In the genomic region with DNA sequence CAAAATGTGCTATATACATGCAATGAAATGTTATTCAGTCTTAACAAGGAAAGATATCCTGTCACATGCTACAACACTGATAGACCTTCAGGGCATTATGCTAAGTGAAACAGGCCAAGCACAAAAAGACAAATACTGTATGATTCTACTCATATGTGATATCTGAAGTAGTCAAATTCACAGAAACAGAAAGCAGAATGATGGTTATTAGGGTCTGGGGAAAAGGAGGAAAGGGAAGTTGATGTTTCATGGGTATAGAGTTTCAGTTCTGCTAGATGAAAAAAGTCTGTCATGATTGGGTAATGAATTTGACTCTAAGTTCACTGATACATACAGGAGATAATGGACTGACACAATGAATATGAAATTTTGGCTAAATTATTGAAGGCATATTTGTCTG, we compare ENCODE assay signal across 9 cellular contexts. TPM values are rescaled to one million over a fixed set of nuclear protein-coding genes. Genes with fewer than 3 reads are reported as not detected.
DNase-seq lines count a peak whose midpoint lies in the region; ATAC-seq, FAIRE-seq and TF ChIP-seq lines count a peak whose summit lies in the region.
"Had no signal": no experiment of that assay in that cellular context is flagged by ENCODE, and none has a peak within 500 bp of the region (broad histone marks: within the 10 kb centered on the region; RNA-seq: fewer than 3 reads in every experiment).

No MANE protein-coding gene starts in this region.

- H3K9ac ChIP-seq in KMS-11 = no peak overlapping the region
- no peak overlapping the region for H3K9ac ChIP-seq in keratinocyte (ENCODE audit: control insufficient read depth, extremely low read depth, insufficient read depth, low read length)

- H3K9me1 ChIP-seq in keratinocyte (ENCODE audit: control insufficient read depth, extremely low read depth, insufficient read depth, low read length) = no peaks in the 10 kb centered on the region

- dilution Hi-C loops in keratinocyte (cut with MboI; ENCODE audit: extremely low pct_ligation_motif_present, low sequenced_read_pairs) = no loop called here

- peak; percentile 93 for ATAC-seq in GM18861 (IDR thresholded peaks at IDR 0.05; ENCODE audit: unreplicated experiment)
- peak; percentile 94 for ATAC-seq in GM21825 (IDR thresholded peaks at IDR 0.05; ENCODE audit: unreplicated experiment)

- TF ChIP-seq CTCF in KMS-11 (conservative IDR thresholded peaks at IDR 0.05; ENCODE audit: low read depth, low read length) (no peak), keratinocyte (optimal IDR thresholded peaks at IDR 0.05 in 1 of 3, IDR thresholded peaks at IDR 0.05 in 1 of 3, conservative IDR thresholded peaks at IDR 0.05 in 1 of 3; ENCODE audit: extremely low read depth in 1 of 3, insufficient read depth in 2 of 3, low read length in 3 of 3) (no peak), vagina (IDR thresholded peaks at IDR 0.05) (no peak)

- H4K20me1 ChIP-seq in KMS-11 (ENCODE audit: insufficient read depth) = no peaks in the 10 kb centered on the region
- no peaks in the 10 kb centered on the region for H4K20me1 ChIP-seq in keratinocyte (ENCODE audit: control insufficient read depth, extremely low read depth, insufficient read depth, low read length)

- intact Hi-C loops in vagina (cut with DNase I) = no loop called here

- H3K4me1 ChIP-seq in KMS-11 (ENCODE audit: low read depth, poor library complexity, severe bottlenecking) (peaks cover 14% of the 10 kb centered on the region), keratinocyte (ENCODE audit: control insufficient read depth, extremely low read depth, insufficient read depth, low read length) (peaks cover 12% of the 10 kb centered on the region), vagina (peaks cover 18% of the 10 kb centered on the region)

- H3K79me2 ChIP-seq in KMS-11 (ENCODE audit: insufficient read depth, low read depth) = no peaks in the 10 kb centered on the region; the same call in 1 of the 2 replicates
- H3K79me2 ChIP-seq in keratinocyte (ENCODE audit: control insufficient read depth, insufficient read depth, low read length) = no peaks in the 10 kb centered on the region

- H3K36me3 ChIP-seq in KMS-11 (ENCODE audit: insufficient read depth) = no peaks in the 10 kb centered on the region
- no peaks in the 10 kb centered on the region for H3K36me3 ChIP-seq in keratinocyte (ENCODE audit: control insufficient read depth in 2 of 2, extremely low read depth in 1 of 2, insufficient read depth in 2 of 2, low read length in 2 of 2)
- H3K36me3 ChIP-seq in vagina = no peaks in the 10 kb centered on the region

- H3K4me3 ChIP-seq in KMS-11 (IDR thresholded peaks at IDR 0.05; ENCODE audit: insufficient read depth, low read depth, low read length) = no peak overlapping the region
- H3K4me3 ChIP-seq in keratinocyte (ENCODE audit: control insufficient read depth in 2 of 3, extremely low read depth in 1 of 3, insufficient read depth in 2 of 3, low read depth in 1 of 3, low read length in 3 of 3) = no peak overlapping the region
- H3K4me3 ChIP-seq in vagina = no peak overlapping the region

- FAIRE-seq in keratinocyte (lab: Jason Lieb, UNC) = peak; percentile 34
- FAIRE-seq: H1 had no signal

- H3K27ac ChIP-seq in KMS-11 (no peak overlapping the region), keratinocyte (ENCODE audit: control insufficient read depth, insufficient read depth, low read length) (no peak overlapping the region), vagina (no peak overlapping the region)

- no peaks in the 10 kb centered on the region for H3K27me3 ChIP-seq in KMS-11 (ENCODE audit: insufficient read depth, low read depth)
- no peaks in the 10 kb centered on the region for H3K27me3 ChIP-seq in keratinocyte (ENCODE audit: control insufficient read depth, extremely low read depth, insufficient read depth, low read length)
- no peaks in the 10 kb centered on the region for H3K27me3 ChIP-seq in vagina

- H2AFZ ChIP-seq in KMS-11 (ENCODE audit: low read depth) (no peak overlapping the region), keratinocyte (ENCODE audit: control insufficient read depth, low read length) (no peak overlapping the region)

- H3K9me3 ChIP-seq in keratinocyte (ENCODE audit: control insufficient read depth, low read depth, low read length) (no peaks in the 10 kb centered on the region), vagina (no peaks in the 10 kb centered on the region)

- no peak for DNase-seq in keratinocyte (ENCODE audit: low read depth, low spot score)
- no peak for DNase-seq in activated CD4-positive, alpha-beta T cell treated with anti-CD3 and anti-CD28 coated beads for 1 hour
- no peak for DNase-seq in activated CD4-positive, alpha-beta T cell treated with anti-CD3 and anti-CD28 coated beads for 4 hours
- DNase-seq in DMS153 treated with DMSO at 0.1 percent for 48 hours (lab: John Stamatoyannopoulos, UW; ENCODE audit: unreplicated experiment) = no peak
- no peak for DNase-seq in vagina (ENCODE audit: extremely low spot score in 2 of 2)

- TF ChIP-seq POLR2A in vagina (IDR thresholded peaks at IDR 0.05) = no peak

- H3K4me2 ChIP-seq in KMS-11 (peak overlapping the region; percentile 0; the same call in 1 of the 2 replicates), keratinocyte (ENCODE audit: control insufficient read depth, extremely low read depth, insufficient read depth, low read depth, low read length) (no peak overlapping the region)

RNA-seq across cellular contexts. Expression of a gene that starts 11.2 kb away (rescaled TPM):
- polyA plus RNA-seq in keratinocyte = 17.2 to 20.5 TPM (median 19.6 TPM) in 3 replicates
- polyA plus RNA-seq in keratinocyte (2011; ENCODE audit: low read depth) = 7.2 TPM
- 7.8 and 16.1 TPM in 2 replicates for polyA plus RNA-seq in keratinocyte (2011; cell fraction: cytosol; rRNA removed)
- 33.6 and 39.6 TPM in 2 replicates for polyA plus RNA-seq in keratinocyte (2011; cell fraction: nucleus; rRNA removed)
- polyA plus RNA-seq in keratinocyte (2012; ENCODE audit: low replicate concordance) = 8.9 and 11.0 TPM in 2 replicates
- 22.7 to 62.7 TPM (median 42.9 TPM) in 3 replicates for polyA minus RNA-seq in keratinocyte
- 13.0 TPM for polyA minus RNA-seq in keratinocyte (2011; cell fraction: cytosol; rRNA and poly(A)+ RNA removed)
- 46.8 and 96.8 TPM in 2 replicates for polyA minus RNA-seq in keratinocyte (2011; cell fraction: nucleus; rRNA and poly(A)+ RNA removed)
- total RNA-seq in vagina = 49.8 TPM
